ENCODE assay signal across 1 cellular context in genomic region chr5:177454397-177455035, GRCh38.
A peak's percentile ranks its signal among the peaks of the same experiment; 100 is the strongest.
TF ChIP-seq lines count a peak whose summit lies in the region.

No MANE protein-coding gene starts in this region.

TF ChIP-seq in K562, 482 proteins besides CTCF, POLR2A, EP300 and RAD21 (continued from another document):
- TF ChIP-seq E2F8 (IDR thresholded peaks at IDR 0.05; ENCODE audit: low read depth, partially characterized antibody), result peak; percentile 63
- TF ChIP-seq CTBP1 (IDR thresholded peaks at IDR 0.05; ENCODE audit: borderline replicate concordance), result peak; percentile 34
- TF ChIP-seq, protein P1, sequence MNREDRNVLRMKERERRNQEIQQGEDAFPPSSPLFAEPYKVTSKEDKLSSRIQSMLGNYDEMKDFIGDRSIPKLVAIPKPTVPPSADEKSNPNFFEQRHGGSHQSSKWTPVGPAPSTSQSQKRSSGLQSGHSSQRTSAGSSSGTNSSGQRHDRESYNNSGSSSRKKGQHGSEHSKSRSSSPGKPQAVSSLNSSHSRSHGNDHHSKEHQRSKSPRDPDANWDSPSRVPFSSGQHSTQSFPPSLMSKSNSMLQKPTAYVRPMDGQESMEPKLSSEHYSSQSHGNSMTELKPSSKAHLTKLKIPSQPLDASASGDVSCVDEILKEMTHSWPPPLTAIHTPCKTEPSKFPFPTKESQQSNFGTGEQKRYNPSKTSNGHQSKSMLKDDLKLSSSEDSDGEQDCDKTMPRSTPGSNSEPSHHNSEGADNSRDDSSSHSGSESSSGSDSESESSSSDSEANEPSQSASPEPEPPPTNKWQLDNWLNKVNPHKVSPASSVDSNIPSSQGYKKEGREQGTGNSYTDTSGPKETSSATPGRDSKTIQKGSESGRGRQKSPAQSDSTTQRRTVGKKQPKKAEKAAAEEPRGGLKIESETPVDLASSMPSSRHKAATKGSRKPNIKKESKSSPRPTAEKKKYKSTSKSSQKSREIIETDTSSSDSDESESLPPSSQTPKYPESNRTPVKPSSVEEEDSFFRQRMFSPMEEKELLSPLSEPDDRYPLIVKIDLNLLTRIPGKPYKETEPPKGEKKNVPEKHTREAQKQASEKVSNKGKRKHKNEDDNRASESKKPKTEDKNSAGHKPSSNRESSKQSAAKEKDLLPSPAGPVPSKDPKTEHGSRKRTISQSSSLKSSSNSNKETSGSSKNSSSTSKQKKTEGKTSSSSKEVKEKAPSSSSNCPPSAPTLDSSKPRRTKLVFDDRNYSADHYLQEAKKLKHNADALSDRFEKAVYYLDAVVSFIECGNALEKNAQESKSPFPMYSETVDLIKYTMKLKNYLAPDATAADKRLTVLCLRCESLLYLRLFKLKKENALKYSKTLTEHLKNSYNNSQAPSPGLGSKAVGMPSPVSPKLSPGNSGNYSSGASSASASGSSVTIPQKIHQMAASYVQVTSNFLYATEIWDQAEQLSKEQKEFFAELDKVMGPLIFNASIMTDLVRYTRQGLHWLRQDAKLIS (CRISPR knock-in tag; IDR thresholded peaks at IDR 0.05), result peak; percentile 69; the same call in 1 of the 2 replicates
- TF ChIP-seq, protein P2, sequence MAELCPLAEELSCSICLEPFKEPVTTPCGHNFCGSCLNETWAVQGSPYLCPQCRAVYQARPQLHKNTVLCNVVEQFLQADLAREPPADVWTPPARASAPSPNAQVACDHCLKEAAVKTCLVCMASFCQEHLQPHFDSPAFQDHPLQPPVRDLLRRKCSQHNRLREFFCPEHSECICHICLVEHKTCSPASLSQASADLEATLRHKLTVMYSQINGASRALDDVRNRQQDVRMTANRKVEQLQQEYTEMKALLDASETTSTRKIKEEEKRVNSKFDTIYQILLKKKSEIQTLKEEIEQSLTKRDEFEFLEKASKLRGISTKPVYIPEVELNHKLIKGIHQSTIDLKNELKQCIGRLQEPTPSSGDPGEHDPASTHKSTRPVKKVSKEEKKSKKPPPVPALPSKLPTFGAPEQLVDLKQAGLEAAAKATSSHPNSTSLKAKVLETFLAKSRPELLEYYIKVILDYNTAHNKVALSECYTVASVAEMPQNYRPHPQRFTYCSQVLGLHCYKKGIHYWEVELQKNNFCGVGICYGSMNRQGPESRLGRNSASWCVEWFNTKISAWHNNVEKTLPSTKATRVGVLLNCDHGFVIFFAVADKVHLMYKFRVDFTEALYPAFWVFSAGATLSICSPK (IDR thresholded peaks at IDR 0.05; ENCODE audit: borderline replicate concordance), result no peak
- no peak for TF ChIP-seq ZNF41 (CRISPR knock-in tag; conservative IDR thresholded peaks at IDR 0.05)
- TF ChIP-seq HBP1 (CRISPR knock-in tag; IDR thresholded peaks at IDR 0.05), result no peak
